Comparison of ENCODE assay signal across 28 cellular contexts in genomic region chr2:77519888-77520506, GRCh38. TPM values are rescaled to one million over a fixed set of nuclear protein-coding genes. Genes with fewer than 3 reads are reported as not detected.
DNase-seq lines count a peak whose midpoint lies in the region; ATAC-seq and TF ChIP-seq lines count a peak whose summit lies in the region.
"Had no signal": no experiment of that assay in that cellular context is flagged by ENCODE, and none has a peak within 500 bp of the region (broad histone marks: within the 10 kb centered on the region; RNA-seq: fewer than 3 reads in every experiment).

No MANE protein-coding gene starts in this region.

- intact Hi-C loops in heart left ventricle (cut with DNase I): loop anchor here in 6 of 10 donors (5.0 to 10.0 kb wide), 4 partner anchors 85 to 568 kb away; no protein-coding TSS in a partner anchor
- intact Hi-C loops in left cardiac atrium (cut with DNase I): no loop called here

- H3K27me3 Mint-ChIP-seq in mesothelial cell of epicardium (ENCODE audit: low read depth) (no peaks in the 10 kb centered on the region), type B pancreatic cell (peaks cover 4% of the 10 kb centered on the region)
- H3K27me3 Mint-ChIP-seq: activated naive CD8-positive, alpha-beta T cell treated with anti-CD3 and anti-CD28 coated beads, Interleukin-2, amount 10 ng/mL, durations not matched to agents 7 days and 5 days; dendritic cell treated with granulocyte-macrophage colony-stimulating factor and Interleukin-4, amounts not matched to agents 40 ng/mL and 50 ng/mL, for 4 days; IgD-negative memory B cell; natural killer cell treated with Interleukin-12 subunit alpha and Interleukin-12 subunit beta and Interleukin-15 and Interleukin-18, amount 100 ng/mL, for 72 hours had no signal

- TF ChIP-seq CTCF in heart left ventricle (IDR thresholded peaks at IDR 0.05) (no peak), mesothelial cell of epicardium (IDR thresholded peaks at IDR 0.05; ENCODE audit: unreplicated experiment) (no peak), type B pancreatic cell (conservative IDR thresholded peaks at IDR 0.05) (no peak)

- DNase-seq in heart left ventricle (no peak), left cardiac atrium (no peak), mesothelial cell of epicardium (ENCODE audit: low spot score in 2 of 2, unreplicated experiment in 2 of 2) (no peak), type B pancreatic cell (ENCODE audit: extremely low spot score, unreplicated experiment) (no peak), dermis blood vessel endothelial cell (no peak)
- no peak for DNase-seq in stimulated activated naive CD8-positive, alpha-beta T cell treated with anti-CD3 and anti-CD28 coated beads, Interleukin-15, Interleukin-2, amounts not matched to agents 100 U/mL and 50 U/mL, for 24 hours
- DNase-seq: activated CD4-positive, alpha-beta T cell treated with anti-CD3 and anti-CD28 coated beads, Interleukin-2, amount 50 U/mL, for 1 hour; activated naive CD8-positive, alpha-beta T cell treated with anti-CD3 and anti-CD28 coated beads, Interleukin-2, amount 10 ng/mL, durations not matched to agents 7 days and 5 days; BE2C; COR-L47; foreskin keratinocyte; HFFc6; kidney glomerular epithelial cell; MG63; midbrain; NCI-H146; PC-3 had no signal

- H3K36me3 ChIP-seq in heart left ventricle (no peaks in the 10 kb centered on the region), ectodermal cell (ENCODE audit: control insufficient read depth, insufficient read depth, low read length) (no peaks in the 10 kb centered on the region)
- H3K36me3 ChIP-seq: BE2C, MG63, SJSA1 had no signal

- H3K27me3 ChIP-seq in heart left ventricle (peaks cover 0 to 5% (median 0%) of the 10 kb centered on the region in 9 donors), ectodermal cell (ENCODE audit: control insufficient read depth, insufficient read depth, low read length, poor library complexity, severe bottlenecking) (no peaks in the 10 kb centered on the region)
- H3K27me3 ChIP-seq: BE2C, foreskin keratinocyte, MG63, SJSA1 had no signal

- H3K4me3 Mint-ChIP-seq in mesothelial cell of epicardium (peak overlapping the region; percentile 68), type B pancreatic cell (peak overlapping the region; percentile 33)
- H3K4me3 Mint-ChIP-seq: activated naive CD8-positive, alpha-beta T cell treated with anti-CD3 and anti-CD28 coated beads, Interleukin-2, amount 10 ng/mL, durations not matched to agents 7 days and 5 days; dendritic cell treated with granulocyte-macrophage colony-stimulating factor and Interleukin-4, amounts not matched to agents 40 ng/mL and 50 ng/mL, for 4 days; HFFc6; IgD-negative memory B cell; natural killer cell treated with Interleukin-12 subunit alpha and Interleukin-12 subunit beta and Interleukin-15 and Interleukin-18, amount 100 ng/mL, for 72 hours; T-helper 1 cell treated with Interleukin-12 subunit alpha and Interleukin-12 subunit beta and Interleukin-4 antibody, amounts not matched to agents 30 μg/mL and 1 μg/mL, for 36 hours had no signal

- 51 to 65% (median 59%) methylated on average over 7 of the region's 7 CpGs for WGBS in heart left ventricle, 4 donors
- WGBS in ectodermal cell, 2 experiments: 90 to 91% methylated on average over 7 of the region's 7 CpGs

- peak overlapping the region in 7 of 12 donors; percentile 5 to 34 (median 30) for H3K4me3 ChIP-seq in heart left ventricle
- H3K4me3 ChIP-seq in ectodermal cell (ENCODE audit: insufficient read depth, low read depth, low read length): peak overlapping the region; percentile 13
- H3K4me3 ChIP-seq: A549, MG63, SJSA1 had no signal

- H3K9me3 Mint-ChIP-seq in mesothelial cell of epicardium (peaks cover 4% of the 10 kb centered on the region), type B pancreatic cell (peaks cover 7% of the 10 kb centered on the region)
- H3K9me3 Mint-ChIP-seq: dendritic cell treated with granulocyte-macrophage colony-stimulating factor and Interleukin-4, amounts not matched to agents 40 ng/mL and 50 ng/mL, for 4 days; IgD-negative memory B cell had no signal

- H3K27ac Mint-ChIP-seq in mesothelial cell of epicardium (peak overlapping the region; percentile 37), type B pancreatic cell (no peak overlapping the region)
- H3K27ac Mint-ChIP-seq: activated naive CD8-positive, alpha-beta T cell treated with anti-CD3 and anti-CD28 coated beads, Interleukin-2, amount 10 ng/mL, durations not matched to agents 7 days and 5 days; activated T-helper 2 cell treated with anti-CD3 and anti-CD28 coated beads, Interferon-gamma antibody, Interleukin-2, Interleukin-4, amounts not matched to agents 10 μg/mL and 5 μg/mL and 100 μg/mL, durations not matched to agents 14 hours and 24 hours and 36 hours; dendritic cell treated with granulocyte-macrophage colony-stimulating factor and Interleukin-4, amounts not matched to agents 40 ng/mL and 50 ng/mL, for 4 days; HFFc6; IgD-negative memory B cell; natural killer cell treated with Interleukin-12 subunit alpha and Interleukin-12 subunit beta and Interleukin-15 and Interleukin-18, amount 100 ng/mL, for 72 hours; T-helper 1 cell treated with Interleukin-12 subunit alpha and Interleukin-12 subunit beta and Interleukin-4 antibody, amounts not matched to agents 30 μg/mL and 1 μg/mL, for 36 hours had no signal

- H3K9me3 ChIP-seq in heart left ventricle (no peaks in the 10 kb centered on the region), ectodermal cell (ENCODE audit: control insufficient read depth, low read length) (no peaks in the 10 kb centered on the region)
- H3K9me3 ChIP-seq: BE2C, MG63, SJSA1 had no signal

- H3K36me3 Mint-ChIP-seq in mesothelial cell of epicardium (peaks cover 11% of the 10 kb centered on the region), type B pancreatic cell (no peaks in the 10 kb centered on the region)
- H3K36me3 Mint-ChIP-seq: activated naive CD8-positive, alpha-beta T cell treated with anti-CD3 and anti-CD28 coated beads, Interleukin-2, amount 10 ng/mL, durations not matched to agents 7 days and 5 days; IgD-negative memory B cell had no signal

- H3K4me1 Mint-ChIP-seq in mesothelial cell of epicardium (peaks cover 34% of the 10 kb centered on the region), type B pancreatic cell (ENCODE audit: unreplicated experiment) (peaks cover 21% of the 10 kb centered on the region)
- H3K4me1 Mint-ChIP-seq: activated naive CD8-positive, alpha-beta T cell treated with anti-CD3 and anti-CD28 coated beads, Interleukin-2, amount 10 ng/mL, durations not matched to agents 7 days and 5 days; IgD-negative memory B cell had no signal

- no peaks in the 10 kb centered on the region for H3K4me1 ChIP-seq in heart left ventricle
- H3K4me1 ChIP-seq in ectodermal cell (ENCODE audit: control insufficient read depth, insufficient read depth, low read length): peaks cover 22% of the 10 kb centered on the region
- H3K4me1 ChIP-seq: A549, BE2C, foreskin keratinocyte, SJSA1 had no signal

- ATAC-seq in heart left ventricle (no peak), left cardiac atrium (no peak), HG02938 (IDR thresholded peaks at IDR 0.05; ENCODE audit: unreplicated experiment) (no peak)
- no peak for ATAC-seq in stimulated activated naive CD8-positive, alpha-beta T cell treated with anti-CD3 and anti-CD28 coated beads, Interleukin-15, Interleukin-2, amounts not matched to agents 100 U/mL and 50 U/mL, for 24 hours
- ATAC-seq: A549; foreskin keratinocyte; natural killer cell treated with Interleukin-12 subunit alpha and Interleukin-12 subunit beta and Interleukin-15 and Interleukin-18, amount 100 ng/mL, for 72 hours; PC-3 had no signal

- no peak for TF ChIP-seq POLR2A in heart left ventricle (IDR thresholded peaks at IDR 0.05)

- peak overlapping the region in 2 of 12 donors; percentile 22 to 26 for H3K27ac ChIP-seq in heart left ventricle
- no peak overlapping the region for H3K27ac ChIP-seq in ectodermal cell (ENCODE audit: insufficient read depth, low read depth, low read length, poor library complexity, severe bottlenecking)
- H3K27ac ChIP-seq: A549, epithelial cell of prostate, foreskin keratinocyte, SJSA1 had no signal

RNA-seq across cellular contexts. Expression of gene LRRTM4, which starts 2.2 kb away (rescaled TPM):
- total RNA-seq in heart left ventricle (1 to 10 TPM in 2 of 9 donors, under 1 TPM in 6, not detected in 1; 0.38 to 1.3 (median 0.63) TPM), left cardiac atrium (under 1 TPM; 0.32 to 0.84 TPM), mesothelial cell of epicardium (24.9 to 28.8 TPM (median 27.7 TPM) in 3 replicates), type B pancreatic cell (ENCODE audit: low replicate concordance) (5.4 and 6.5 TPM in 2 replicates), dermis blood vessel endothelial cell (not detected in 2 replicates)
- polyA plus RNA-seq in heart left ventricle: under 1 TPM; 0.15 to 0.17 TPM
- polyA plus RNA-seq in ectodermal cell (2013, experiment 1 of 4): 9.5 TPM
- polyA plus RNA-seq in ectodermal cell (2013, experiment 2 of 4): 7.2 TPM
- 5.3 TPM for polyA plus RNA-seq in ectodermal cell (2013, experiment 3 of 4)
- polyA plus RNA-seq in ectodermal cell (2013, experiment 4 of 4): 7.5 TPM
- total RNA-seq: activated naive CD8-positive, alpha-beta T cell treated with anti-CD3 and anti-CD28 coated beads, Interleukin-2, amount 10 ng/mL, durations not matched to agents 7 days and 5 days; activated T-helper 2 cell treated with anti-CD3 and anti-CD28 coated beads, Interferon-gamma antibody, Interleukin-2, Interleukin-4, amounts not matched to agents 10 μg/mL and 5 μg/mL and 100 μg/mL, durations not matched to agents 14 hours and 24 hours and 36 hours; foreskin keratinocyte; HFFc6; natural killer cell treated with Interleukin-12 subunit alpha and Interleukin-12 subunit beta and Interleukin-15 and Interleukin-18, amount 100 ng/mL, for 72 hours; PC-3; pulmonary artery endothelial cell; SJSA1 had no signal
- polyA plus RNA-seq: foreskin keratinocyte, IgD-negative memory B cell had no signal

Comparison
In these comparisons a context has a peak if more than half of its experiments do, and no peak if none do; other contexts are left out.
1. intact Hi-C loops: an anchor here in heart left ventricle (5.0 to 10.0 kb wide); none called in left cardiac atrium.